Comparison of ENCODE assay signal across 10 cellular contexts in the genomic region with DNA sequence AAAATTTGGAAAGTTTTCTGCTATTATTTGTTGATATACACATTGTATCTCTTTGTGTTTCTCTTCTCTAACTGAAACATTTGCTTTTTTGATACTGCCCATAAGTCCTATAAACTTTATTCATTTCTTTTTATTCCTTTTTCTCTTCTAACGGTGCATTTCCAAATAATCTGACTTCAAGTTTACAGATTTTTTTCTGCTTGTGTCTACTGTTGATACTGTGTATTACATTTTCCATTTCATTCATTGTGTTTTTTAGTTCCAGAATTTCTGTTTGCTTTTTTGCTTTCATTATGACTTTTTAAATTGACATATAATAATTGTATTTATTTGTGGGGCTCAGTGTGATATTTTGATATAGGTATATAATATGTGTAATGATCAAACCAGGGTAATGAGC. TPM values are rescaled to one million over a fixed set of nuclear protein-coding genes. Genes with fewer than 3 reads are reported as not detected.
"Had no signal": no experiment of that assay in that cellular context is flagged by ENCODE, and none has a peak within 500 bp of the region (broad histone marks: within the 10 kb centered on the region; RNA-seq: fewer than 3 reads in every experiment).

No MANE protein-coding gene starts in this region.

- H3K9ac ChIP-seq: KMS-11 had no signal

- H3K27ac ChIP-seq: HL-60, KMS-11 had no signal

- H2AFZ ChIP-seq: GM23338 had no signal

- DNase-seq: H9, HCEC 1CT, IMR-90, KBM-7 had no signal

- H3K4me3 ChIP-seq: GM23338 had no signal

- ATAC-seq: GM23338 had no signal

- FAIRE-seq: H1, H54 had no signal

- H3K4me2 ChIP-seq: GM23338, KMS-11 had no signal

RNA-seq across cellular contexts. Expression of gene PLA2G2A, which starts 38.3 kb away (rescaled TPM):
- total RNA-seq: GM23338, HT1080, IMR-90 had no signal
- polyA plus RNA-seq: IMR-90 had no signal

RNA-seq across cellular contexts. Expression of gene PLA2G5, which starts 52.3 kb away (rescaled TPM):
- total RNA-seq: GM23338, H1, H9, HT1080, IMR-90 had no signal
- polyA plus RNA-seq: GM23338, IMR-90 had no signal
